Comparison of ENCODE assay signal across 8 cellular contexts in genomic region chr4:39637572-39638357, GRCh38. TPM values are rescaled to one million over a fixed set of nuclear protein-coding genes. Genes with fewer than 3 reads are reported as not detected.
A peak's percentile ranks its signal among the peaks of the same experiment; 100 is the strongest.
DNase-seq lines count a peak whose midpoint lies in the region; ATAC-seq and TF ChIP-seq lines count a peak whose summit lies in the region.

No MANE protein-coding gene starts in this region.

- H3F3A ChIP-seq in PC-9 (ENCODE audit: insufficient read depth, low read depth): peaks cover 49% of the 10 kb centered on the region

- H2AFZ ChIP-seq in PC-9: peak overlapping the region; percentile 76

- ATAC-seq in HG03342 (IDR thresholded peaks at IDR 0.05; ENCODE audit: unreplicated experiment): peak; percentile 24

- H3K9me3 ChIP-seq in PC-9 (ENCODE audit: insufficient read depth, low read depth) (no peaks in the 10 kb centered on the region), iPS DF 6.9 (ENCODE audit: control insufficient read depth, insufficient read depth, low read length) (no peaks in the 10 kb centered on the region)

- peaks cover 9% of the 10 kb centered on the region; the same call in 1 of the 2 replicates for H3K36me3 ChIP-seq in PC-9 (ENCODE audit: low read depth)
- H3K36me3 ChIP-seq in iPS DF 6.9 (ENCODE audit: control insufficient read depth, insufficient read depth, low read length): no peaks in the 10 kb centered on the region
- H3K36me3 ChIP-seq in rectal smooth muscle tissue (ENCODE audit: control insufficient read depth, insufficient read depth, low read length): no peaks in the 10 kb centered on the region

- CTCF ChIA-PET in PC-9 (lab: Charles Lee): no interaction called here

- peak overlapping the region; percentile 93 for H3K4me2 ChIP-seq in PC-9

- POLR2A ChIA-PET in PC-9 (lab: Charles Lee; ENCODE audit: unreplicated experiment): interaction anchor here (0.6 to 1.8 kb wide), 9 partner anchors 25 to 939 kb away, joined by 3 to 18 read pairs (median 5); partner anchors contain the start of gene UGDH

- peak; percentile 24 for DNase-seq in activated naive CD4-positive, alpha-beta T cell treated with Interleukin-2 at 50 U/mL for 16 hours
- DNase-seq in activated naive CD4-positive, alpha-beta T cell treated with anti-CD3 and anti-CD28 coated beads, Interleukin-2, amount 50 U/mL, for 16 hours: no peak
- DNase-seq in PC-9 (peak; percentile 43 to 62), astrocyte of the hippocampus (ENCODE audit: low read depth, low spot score) (peak; percentile 86), iPS DF 6.9 (ENCODE audit: low read depth, low spot score) (no peak), HuH-7.5 (ENCODE audit: low spot score) (no peak)

- H4K20me1 ChIP-seq in PC-9 (ENCODE audit: insufficient read depth): no peaks in the 10 kb centered on the region

- H3K9ac ChIP-seq in rectal smooth muscle tissue (ENCODE audit: low read length): peak overlapping the region; percentile 68

- H3K27me3 ChIP-seq in PC-9 (ENCODE audit: insufficient read depth, low read depth): no peaks in the 10 kb centered on the region
- no peaks in the 10 kb centered on the region for H3K27me3 ChIP-seq in iPS DF 6.9 (ENCODE audit: control insufficient read depth, insufficient read depth, low read length)
- H3K27me3 ChIP-seq in rectal smooth muscle tissue (ENCODE audit: control insufficient read depth, insufficient read depth, low read length): no peaks in the 10 kb centered on the region

- H3K79me2 ChIP-seq in PC-9 (ENCODE audit: low read depth): peaks cover 55% of the 10 kb centered on the region

- no CpG with 5 or more reads among the region's 30 CpGs for WGBS in iPS DF 6.9 (ENCODE audit: insufficient coverage, insufficient read length)

- peak overlapping the region; percentile 93 for H3K27ac ChIP-seq in PC-9
- peak overlapping the region; percentile 29 for H3K27ac ChIP-seq in iPS DF 6.9 (ENCODE audit: low read length)
- H3K27ac ChIP-seq in rectal smooth muscle tissue (ENCODE audit: low read depth, low read length): peak overlapping the region; percentile 94

- H3K9me2 ChIP-seq in PC-9 (ENCODE audit: insufficient read depth): no peaks in the 10 kb centered on the region

- BruUV-seq in PC-9 (replicated peaks; lab: Mats Ljungman, UMichigan): TSS peak; percentile 63

- intact Hi-C loops in PC-9 (cut with micrococcal nuclease; ENCODE audit: unreplicated experiment): loop anchor here (1.0 to 10.0 kb wide), 4 partner anchors 61 to 337 kb away; partner anchors contain the start of genes PDS5A, UBE2K and UGDH

- no peak for TF ChIP-seq CTCF in PC-9 (conservative IDR thresholded peaks at IDR 0.05)

- peaks cover 34% of the 10 kb centered on the region for H3K4me1 ChIP-seq in PC-9 (replicated peaks; ENCODE audit: insufficient read depth)
- H3K4me1 ChIP-seq in iPS DF 6.9 (ENCODE audit: control insufficient read depth, insufficient read depth, low read length): peaks cover 2% of the 10 kb centered on the region
- peaks cover 7% of the 10 kb centered on the region for H3K4me1 ChIP-seq in rectal smooth muscle tissue (ENCODE audit: control insufficient read depth, insufficient read depth, low read length)

- H3K4me3 ChIP-seq in PC-9: peak overlapping the region; percentile 79
- H3K4me3 ChIP-seq in iPS DF 6.9 (ENCODE audit: low read length): peak overlapping the region; percentile 88; the same call in 1 of the 2 replicates
- H3K4me3 ChIP-seq in rectal smooth muscle tissue (ENCODE audit: low read length): peak overlapping the region; percentile 81

RNA-seq across cellular contexts. Expression of gene SMIM14, which starts 0.9 kb away (rescaled TPM):
- total RNA-seq in PC-9 (2021): 64.1 and 71.2 TPM in 2 replicates

Comparison
In these comparisons a context has a peak if more than half of its experiments do, and no peak if none do; other contexts are left out.
1. DNase-seq: peak in activated naive CD4-positive, alpha-beta T cell treated with Interleukin-2 at 50 U/mL for 16 hours (single experiment), PC-9 (2 of 2) and astrocyte of the hippocampus (single experiment); none in activated naive CD4-positive, alpha-beta T cell treated with anti-CD3 and anti-CD28 coated beads, Interleukin-2, amount 50 U/mL, for 16 hours (single experiment), iPS DF 6.9 (single experiment) and HuH-7.5 (single experiment).
2. H3K27ac ChIP-seq: peak in every context shown above with its lines; median percentile 94 in rectal smooth muscle tissue; 93 in PC-9; 29 in iPS DF 6.9.
3. Peak in every context shown above with its lines, with median percentiles within 50 percentile points of each other: H3K4me3 ChIP-seq.